ENCODE assay signal across 8 cellular contexts in the genomic region with DNA sequence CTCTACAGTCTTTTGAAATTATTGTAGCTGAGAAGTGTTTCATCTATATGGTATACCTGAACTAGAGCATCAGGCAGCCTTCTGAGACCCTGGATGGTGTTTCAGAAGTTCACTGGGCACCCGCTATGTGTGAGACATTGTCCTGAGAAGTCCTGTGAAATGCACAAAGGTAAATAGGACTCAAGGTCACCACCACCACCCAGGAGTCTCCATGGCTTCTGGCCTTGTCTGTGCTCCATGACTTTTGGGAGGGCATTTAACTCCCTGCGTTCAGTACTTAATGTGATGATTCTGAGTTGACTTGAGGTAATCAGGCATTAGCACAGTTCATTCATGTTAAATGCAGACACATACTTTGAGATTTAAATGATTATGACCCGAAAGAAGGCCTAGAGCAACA. TPM values are rescaled to one million over a fixed set of nuclear protein-coding genes. Genes with fewer than 3 reads are reported as not detected.
DNase-seq lines count a peak whose midpoint lies in the region; ATAC-seq and TF ChIP-seq lines count a peak whose summit lies in the region.

No MANE protein-coding gene starts in this region.

- DNase-seq in cardiac muscle cell (ENCODE audit: low read depth in 1 of 2, low spot score in 1 of 2) (no peak), Right ventricle myocardium superior (no peak), MCF 10A (ENCODE audit: unreplicated experiment) (no peak), mesenchymal stem cell (no peak), upper lobe of left lung (no peak), NCI-H748 treated with DMSO at 0.1 percent for 48 hours (lab: John Stamatoyannopoulos, UW) (no peak)

- no peak overlapping the region for H4K8ac ChIP-seq in mesenchymal stem cell (ENCODE audit: low read length)

- no peak overlapping the region for H3K18ac ChIP-seq in mesenchymal stem cell (ENCODE audit: low read depth in 1 of 2, low read length in 2 of 2)

- H3K4me1 Mint-ChIP-seq in MCF 10A (ENCODE audit: insufficient read depth, unreplicated experiment), result peaks cover 6% of the 10 kb centered on the region

- WGBS in mesenchymal stem cell, result 97% methylated on average over 3 of the region's 3 CpGs
- WGBS in upper lobe of left lung, 2 donors, result 79 to 81% methylated on average over 3 of the region's 3 CpGs

- H3K27me3 Mint-ChIP-seq in MCF 10A (ENCODE audit: insufficient read depth, unreplicated experiment), result no peaks in the 10 kb centered on the region

- no peak for TF ChIP-seq EP300 in upper lobe of left lung (IDR thresholded peaks at IDR 0.05)

- H3K27me3 ChIP-seq in cardiac muscle cell (no peaks in the 10 kb centered on the region), mesenchymal stem cell (ENCODE audit: control insufficient read depth in 1 of 2, insufficient read depth in 1 of 2, low read length in 2 of 2) (no peaks in the 10 kb centered on the region), upper lobe of left lung (no peaks in the 10 kb centered on the region)

- no peak overlapping the region for H3K14ac ChIP-seq in mesenchymal stem cell (ENCODE audit: low read length in 2 of 2)

- no peak overlapping the region for H3K27ac Mint-ChIP-seq in MCF 10A (ENCODE audit: low read depth, unreplicated experiment)

- ATAC-seq in Right ventricle myocardium superior (ENCODE audit: poor library complexity), result no peak
- ATAC-seq in upper lobe of left lung (ENCODE audit: low FRiP score in 2 of 2), result no peak
- no peak for ATAC-seq in HG03442 (IDR thresholded peaks at IDR 0.05; ENCODE audit: unreplicated experiment)
- no peak for ATAC-seq in HG02588 (IDR thresholded peaks at IDR 0.05; ENCODE audit: unreplicated experiment)

- BruUV-seq in MCF 10A (replicated peaks; lab: Mats Ljungman, UMichigan), result no TSS peak

- POLR2A ChIA-PET in MCF 10A (lab: Yijun Ruan, JAX), result interaction anchor here (0.5 to 1.6 kb wide), 7 partner anchors 10 to 85 kb away, joined by 3 to 9 read pairs (median 3); no protein-coding TSS in a partner anchor

- no peak overlapping the region for H3K4ac ChIP-seq in mesenchymal stem cell (ENCODE audit: low read depth in 1 of 2, low read length in 2 of 2)

- H3K9me3 ChIP-seq in cardiac muscle cell (ENCODE audit: low read depth) (no peaks in the 10 kb centered on the region), mesenchymal stem cell (ENCODE audit: control insufficient read depth, low read length) (no peaks in the 10 kb centered on the region), upper lobe of left lung (no peaks in the 10 kb centered on the region)

- no peak overlapping the region for H3K23ac ChIP-seq in mesenchymal stem cell (ENCODE audit: low read length in 2 of 2)

- no peak for TF ChIP-seq POLR2A in upper lobe of left lung (IDR thresholded peaks at IDR 0.05)

- no peak overlapping the region for H2AK5ac ChIP-seq in mesenchymal stem cell (ENCODE audit: low read length, severe bottlenecking)

- H3K9ac ChIP-seq in mesenchymal stem cell (ENCODE audit: low read length), result peak overlapping the region; percentile 86

- H2BK15ac ChIP-seq in mesenchymal stem cell (ENCODE audit: low read depth, poor library complexity, severe bottlenecking), result no peak overlapping the region

- H4K91ac ChIP-seq in mesenchymal stem cell (ENCODE audit: low read length), result no peak overlapping the region

- H3K27ac ChIP-seq in cardiac muscle cell (peak overlapping the region; percentile 84), mesenchymal stem cell (ENCODE audit: low read length, poor library complexity, severe bottlenecking) (no peak overlapping the region), upper lobe of left lung (peak overlapping the region; percentile 87 to 93 (median 92))

- no peak for TF ChIP-seq CTCF in cardiac muscle cell (IDR thresholded peaks at IDR 0.05; ENCODE audit: low read depth, low read length)
- TF ChIP-seq CTCF in MCF 10A (IDR thresholded peaks at IDR 0.05; ENCODE audit: unreplicated experiment), result no peak
- no peak for TF ChIP-seq CTCF in upper lobe of left lung (IDR thresholded peaks at IDR 0.05)

- no peaks in the 10 kb centered on the region for H3K36me3 Mint-ChIP-seq in MCF 10A (ENCODE audit: insufficient read depth, unreplicated experiment)

- no peak overlapping the region for H2AFZ ChIP-seq in mesenchymal stem cell (ENCODE audit: low read depth, low read length)

- H3K36me3 ChIP-seq in cardiac muscle cell (no peaks in the 10 kb centered on the region), mesenchymal stem cell (ENCODE audit: control insufficient read depth in 1 of 2, insufficient read depth in 2 of 2, low read depth in 1 of 2, low read length in 2 of 2) (peaks cover 0 to 5% of the 10 kb centered on the region in 2 experiments), upper lobe of left lung (no peaks in the 10 kb centered on the region)

- H2BK120ac ChIP-seq in mesenchymal stem cell (ENCODE audit: low read depth, low read length), result no peak overlapping the region

- peaks cover 25% of the 10 kb centered on the region for H3K4me1 ChIP-seq in cardiac muscle cell (ENCODE audit: low read depth)
- peaks cover 11% of the 10 kb centered on the region for H3K4me1 ChIP-seq in mesenchymal stem cell (ENCODE audit: control insufficient read depth, insufficient read depth, low read depth, low read length)
- H3K4me1 ChIP-seq in upper lobe of left lung, result peaks cover 18 to 29% (median 22%) of the 10 kb centered on the region in 4 donors

- peak overlapping the region; percentile 57 for H3K4me3 ChIP-seq in cardiac muscle cell
- H3K4me3 ChIP-seq in mesenchymal stem cell (ENCODE audit: insufficient read depth in 1 of 2, low read depth in 1 of 2, low read length in 2 of 2), result peak overlapping the region in 1 of 2 experiments; percentile 86
- H3K4me3 ChIP-seq in upper lobe of left lung, result peak overlapping the region; percentile 73 to 94 (median 90)

- no peak overlapping the region for H2BK5ac ChIP-seq in mesenchymal stem cell (ENCODE audit: low read depth, low read length, poor library complexity, severe bottlenecking)

- CTCF ChIA-PET in MCF 10A (lab: Yijun Ruan, JAX), result interaction anchor here (0.6 to 2.0 kb wide), 4 partner anchors 11 to 721 kb away, joined by 3 to 9 read pairs (median 4); no protein-coding TSS in a partner anchor

- peaks cover 22% of the 10 kb centered on the region for H3K79me1 ChIP-seq in mesenchymal stem cell (replicated peaks; ENCODE audit: low read length, poor library complexity, severe bottlenecking)

- H3K9me3 Mint-ChIP-seq in MCF 10A (ENCODE audit: unreplicated experiment), result no peaks in the 10 kb centered on the region

- peak overlapping the region; percentile 80 for H3K4me3 Mint-ChIP-seq in MCF 10A (ENCODE audit: unreplicated experiment)

- intact Hi-C loops in Right ventricle myocardium superior (cut with DNase I) (no loop called here), MCF 10A (cut with micrococcal nuclease) (no loop called here)

- H3K4me2 ChIP-seq in mesenchymal stem cell (ENCODE audit: low read length, poor library complexity, severe bottlenecking), result peak overlapping the region; percentile 92

- H2BK12ac ChIP-seq in mesenchymal stem cell (ENCODE audit: low read length in 2 of 2), result no peak overlapping the region

RNA-seq across cellular contexts. Expression of gene MLYCD, which starts 1.1 kb away (rescaled TPM):
- total RNA-seq in cardiac muscle cell, result 8.0 and 9.3 TPM in 2 replicates
- polyA plus RNA-seq in cardiac muscle cell, result 9.9 and 10.6 TPM in 2 replicates
- 49.3 TPM for total RNA-seq in Right ventricle myocardium superior
- 2.5 and 3.3 TPM in 2 replicates for total RNA-seq in MCF 10A (2022)
- polyA plus RNA-seq in mesenchymal stem cell (2013, experiment 1 of 2), result 1.3 TPM
- polyA plus RNA-seq in mesenchymal stem cell (2013, experiment 2 of 2), result 1.2 TPM
- 10 to 100 TPM in 3 of 6 donors, 1 to 10 TPM in 3; 7.5 to 30.4 (median 11.3) TPM for total RNA-seq in upper lobe of left lung

RNA-seq across cellular contexts. Expression of gene OSGIN1, which starts 53.1 kb away (rescaled TPM):
- 0.60 and 3.4 TPM in 2 replicates for total RNA-seq in cardiac muscle cell
- polyA plus RNA-seq in cardiac muscle cell, result 0.76 and 3.4 TPM in 2 replicates
- 7.2 TPM for total RNA-seq in Right ventricle myocardium superior
- 3.7 and 6.3 TPM in 2 replicates for total RNA-seq in MCF 10A (2022)
- polyA plus RNA-seq in mesenchymal stem cell (2013, experiment 1 of 2), result 5.4 TPM
- polyA plus RNA-seq in mesenchymal stem cell (2013, experiment 2 of 2), result 5.9 TPM
- 10 to 100 TPM in 5 of 6 donors, 1 to 10 TPM in 1; 7.3 to 34.2 (median 16.3) TPM for total RNA-seq in upper lobe of left lung
